ENCODE assay signal across 12 cellular contexts in the genomic region with DNA sequence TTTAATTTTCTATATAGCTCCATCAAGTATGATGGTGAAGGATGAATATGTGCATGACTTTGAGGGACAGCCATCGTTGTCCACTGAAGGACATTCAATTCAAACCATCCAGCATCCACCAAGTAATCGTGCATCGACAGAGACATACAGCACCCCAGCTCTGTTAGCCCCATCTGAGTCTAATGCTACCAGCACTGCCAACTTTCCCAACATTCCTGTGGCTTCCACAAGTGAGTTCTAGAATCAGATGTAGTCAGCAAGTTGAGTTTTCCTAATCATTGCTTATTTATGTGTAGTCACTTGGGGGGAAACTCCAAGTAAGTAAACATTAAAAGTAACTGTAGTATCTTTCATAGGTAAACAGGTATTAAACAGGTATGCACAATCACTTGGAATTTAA. TPM values are rescaled to one million over a fixed set of nuclear protein-coding genes. Genes with fewer than 3 reads are reported as not detected.
A peak's percentile ranks its signal among the peaks of the same experiment; 100 is the strongest.
DNase-seq lines count a peak whose midpoint lies in the region; ATAC-seq and TF ChIP-seq lines count a peak whose summit lies in the region.
"Had no signal": no experiment of that assay in that cellular context is flagged by ENCODE, and none has a peak within 500 bp of the region (broad histone marks: within the 10 kb centered on the region; RNA-seq: fewer than 3 reads in every experiment).

No MANE protein-coding gene starts in this region.

- H3K27me3 ChIP-seq in IMR-90 (ENCODE audit: control insufficient read depth, insufficient read depth, low read length): no peaks in the 10 kb centered on the region
- H3K27me3 ChIP-seq in brain microvascular endothelial cell (replicated peaks): no peaks in the 10 kb centered on the region
- H3K27me3 ChIP-seq: BLaER1 treated with 17β-estradiol and CSF1 and Interleukin-3, amounts not matched to agents 10 nM and 100 nM had no signal

- H3K4me1 ChIP-seq in IMR-90 (ENCODE audit: control insufficient read depth, insufficient read depth, low read length): peaks cover 2% of the 10 kb centered on the region; the same call in 1 of the 2 replicates

- H4K5ac ChIP-seq in IMR-90 (ENCODE audit: low read depth, low read length): no peak overlapping the region

- H4K8ac ChIP-seq in IMR-90 (ENCODE audit: low read depth in 2 of 2, low read length in 2 of 2): no peak overlapping the region

- in situ Hi-C loops in IMR-90 (cut with MboI; ENCODE audit: low sequenced_read_pairs) (no loop called here), brain microvascular endothelial cell (cut with HindIII; ENCODE audit: low pct_ligation_motif_present, low sequenced_read_pairs) (no loop called here)

- TF ChIP-seq CTCF in IMR-90 (conservative IDR thresholded peaks at IDR 0.05; ENCODE audit: low read depth, low read length): no peak
- TF ChIP-seq CTCF in brain microvascular endothelial cell (IDR thresholded peaks at IDR 0.05; ENCODE audit: low read depth, low read length, missing control alignments): no peak

- H2BK15ac ChIP-seq in IMR-90 (ENCODE audit: low read depth, low read length): no peak overlapping the region

- peak overlapping the region; percentile 50 for H2BK5ac ChIP-seq in IMR-90 (ENCODE audit: low read depth, low read length, poor library complexity, severe bottlenecking)

- peaks cover 10% of the 10 kb centered on the region for H3K36me3 ChIP-seq in IMR-90 (ENCODE audit: control insufficient read depth, insufficient read depth, low read length)
- peaks cover 18% of the 10 kb centered on the region for H3K36me3 ChIP-seq in brain microvascular endothelial cell (replicated peaks)

- H3K36me3 Mint-ChIP-seq in activated T-helper 1 cell treated with anti-CD3 and anti-CD28 coated beads, Interleukin-12 subunit alpha, Interleukin-12 subunit beta, Interleukin-2, Interleukin-4 antibody, amounts not matched to agents 30 ng/mL and 10 ng/mL and 1 ng/mL, durations not matched to agents 14 hours and 24 hours and 36 hours (ENCODE audit: low read depth): peaks cover 22% of the 10 kb centered on the region

- H2AK5ac ChIP-seq in IMR-90 (ENCODE audit: low read depth, low read length): no peak overlapping the region

- DNase-seq in AG20443 (ENCODE audit: low spot score): peak; percentile 39
- DNase-seq in IMR-90: peak; percentile 50
- peak; percentile 12 for DNase-seq in brain microvascular endothelial cell
- DNase-seq in renal cortical epithelial cell (ENCODE audit: low read depth): peak; percentile 41
- no peak for DNase-seq in NCI-H345 treated with DMSO at 0.1 percent for 48 hours (lab: John Stamatoyannopoulos, UW; ENCODE audit: unreplicated experiment)
- no peak for DNase-seq in activated T-helper 1 cell treated with anti-CD3 and anti-CD28 coated beads, Interleukin-12 subunit alpha, Interleukin-12 subunit beta, Interleukin-2, Interleukin-4 antibody, amounts not matched to agents 30 ng/mL and 10 ng/mL and 1 ng/mL, durations not matched to agents 14 hours and 24 hours and 36 hours (ENCODE audit: low spot score)
- DNase-seq in glomerular visceral epithelial cell (ENCODE audit: extremely low spot score): no peak
- DNase-seq: NCI-H1092, NCI-H345, NCI-H69, PC-3 had no signal

- H3K9me3 ChIP-seq in IMR-90 (ENCODE audit: control insufficient read depth, insufficient read depth, low read length): no peaks in the 10 kb centered on the region
- H3K9me3 ChIP-seq: BLaER1 treated with 17β-estradiol and CSF1 and Interleukin-3, amounts not matched to agents 10 nM and 100 nM had no signal

- H3K27ac Mint-ChIP-seq in activated T-helper 1 cell treated with anti-CD3 and anti-CD28 coated beads, Interleukin-12 subunit alpha, Interleukin-12 subunit beta, Interleukin-2, Interleukin-4 antibody, amounts not matched to agents 30 ng/mL and 10 ng/mL and 1 ng/mL, durations not matched to agents 14 hours and 24 hours and 36 hours: no peak overlapping the region

- WGBS in IMR-90 (ENCODE audit: extremely low coverage in 2 of 2, insufficient read length in 1 of 2), 2 experiments: no CpG with 5 or more reads among the region's 3 CpGs

- H3K4me3 Mint-ChIP-seq in activated T-helper 1 cell treated with anti-CD3 and anti-CD28 coated beads, Interleukin-12 subunit alpha, Interleukin-12 subunit beta, Interleukin-2, Interleukin-4 antibody, amounts not matched to agents 30 ng/mL and 10 ng/mL and 1 ng/mL, durations not matched to agents 14 hours and 24 hours and 36 hours: no peak overlapping the region

- no peak overlapping the region for H2BK120ac ChIP-seq in IMR-90 (ENCODE audit: low read depth, low read length)

- H3K14ac ChIP-seq in IMR-90 (replicated peaks; ENCODE audit: low read depth, low read length): 0 out of 2 replicates have a peak overlapping the region, but pooled peaks have one; percentile 14

- TF ChIP-seq POLR2A in IMR-90 (IDR thresholded peaks at IDR 0.05; ENCODE audit: low read depth, low read length): no peak

- peak; percentile 52; the same call in 1 of the 2 replicates for ATAC-seq in IMR-90 (ENCODE audit: low read depth)
- ATAC-seq: PC-3 had no signal

- H4K20me1 ChIP-seq in IMR-90 (ENCODE audit: insufficient read depth, low read length): peaks cover 10% of the 10 kb centered on the region; the same call in 1 of the 2 replicates

- intact Hi-C loops in IMR-90 (cut with micrococcal nuclease): loop anchor here (5.0 kb wide), 1 partner anchor 87 kb away; a partner anchor contains a TSS
- intact Hi-C loops in activated T-helper 1 cell treated with anti-CD3 and anti-CD28 coated beads, Interleukin-12 subunit alpha, Interleukin-12 subunit beta, Interleukin-2, Interleukin-4 antibody, amounts not matched to agents 30 ng/mL and 10 ng/mL and 1 ng/mL, durations not matched to agents 14 hours and 24 hours and 36 hours (cut with micrococcal nuclease): loop anchor here (5.0 kb wide), 1 partner anchor 143 kb away; a partner anchor contains a TSS

- no peaks in the 10 kb centered on the region for H3K27me3 Mint-ChIP-seq in activated T-helper 1 cell treated with anti-CD3 and anti-CD28 coated beads, Interleukin-12 subunit alpha, Interleukin-12 subunit beta, Interleukin-2, Interleukin-4 antibody, amounts not matched to agents 30 ng/mL and 10 ng/mL and 1 ng/mL, durations not matched to agents 14 hours and 24 hours and 36 hours (ENCODE audit: insufficient read depth)

- H3K9me3 Mint-ChIP-seq in activated T-helper 1 cell treated with anti-CD3 and anti-CD28 coated beads, Interleukin-12 subunit alpha, Interleukin-12 subunit beta, Interleukin-2, Interleukin-4 antibody, amounts not matched to agents 30 ng/mL and 10 ng/mL and 1 ng/mL, durations not matched to agents 14 hours and 24 hours and 36 hours: no peaks in the 10 kb centered on the region

- POLR2A ChIA-PET in IMR-90 (lab: Charles Lee; ENCODE audit: unreplicated experiment): interaction anchor here (0.8 kb wide), 1 partner anchor 26 kb away, joined by 3 read pairs; no protein-coding TSS in a partner anchor

- H3K27ac ChIP-seq in IMR-90 (ENCODE audit: insufficient read depth, low read length) (no peak overlapping the region), brain microvascular endothelial cell (no peak overlapping the region)
- H3K27ac ChIP-seq: BLaER1 treated with 17β-estradiol and CSF1 and Interleukin-3, amounts not matched to agents 10 nM and 100 nM had no signal

- no peak overlapping the region for H2AFZ ChIP-seq in IMR-90 (replicated peaks; ENCODE audit: low read length, poor library complexity)

- dilution Hi-C loops in IMR-90 (cut with HindIII; ENCODE audit: low sequenced_read_pairs, unreplicated experiment): no loop called here

- H2BK20ac ChIP-seq in IMR-90 (ENCODE audit: low read depth, low read length): no peak overlapping the region

- no peak overlapping the region for H3K56ac ChIP-seq in IMR-90 (ENCODE audit: extremely low read depth, insufficient read depth, low read length)

- BruUV-seq in IMR-90 (replicated peaks; lab: Mats Ljungman, UMichigan): no TSS peak

- 0 out of 2 replicates have a peak overlapping the region, but pooled peaks have one; percentile 34 for H3K4me2 ChIP-seq in IMR-90 (ENCODE audit: low read depth, low read length)

- CTCF ChIA-PET in IMR-90 (lab: Yijun Ruan, JAX): interaction anchor here (0.8 to 1.1 kb wide), 2 partner anchors 13 to 16 kb away, joined by 4 read pairs; no protein-coding TSS in a partner anchor

- no peak for TF ChIP-seq RAD21 in IMR-90 (IDR thresholded peaks at IDR 0.05; ENCODE audit: low read length)

- H4K91ac ChIP-seq in IMR-90 (ENCODE audit: insufficient read depth, low read depth, low read length): no peak overlapping the region

- H3K4me3 ChIP-seq in IMR-90 (ENCODE audit: insufficient read depth, low read depth, low read length) (no peak overlapping the region), brain microvascular endothelial cell (ENCODE audit: low read depth, low read length) (no peak overlapping the region)
- H3K4me3 ChIP-seq: BLaER1 treated with 17β-estradiol and CSF1 and Interleukin-3, amounts not matched to agents 10 nM and 100 nM had no signal

- no peak overlapping the region for H3K23ac ChIP-seq in IMR-90 (ENCODE audit: low read depth, low read length)

- H2AK9ac ChIP-seq in IMR-90 (replicated peaks; ENCODE audit: low read depth, low read length, poor library complexity): peak overlapping the region; percentile 52

- H3K4me1 Mint-ChIP-seq in activated T-helper 1 cell treated with anti-CD3 and anti-CD28 coated beads, Interleukin-12 subunit alpha, Interleukin-12 subunit beta, Interleukin-2, Interleukin-4 antibody, amounts not matched to agents 30 ng/mL and 10 ng/mL and 1 ng/mL, durations not matched to agents 14 hours and 24 hours and 36 hours (ENCODE audit: low read depth): peaks cover 39% of the 10 kb centered on the region

- no peak overlapping the region for H3K4ac ChIP-seq in IMR-90 (ENCODE audit: low read depth, low read length)

- no peak overlapping the region for H3K18ac ChIP-seq in IMR-90 (ENCODE audit: low read depth, low read length)

- H3K79me1 ChIP-seq in IMR-90 (ENCODE audit: low read depth in 1 of 2, low read length in 2 of 2): peaks cover 3 to 34% of the 10 kb centered on the region in 2 experiments; a peak in 3 of 4 replicates

- no peak overlapping the region for H3K9ac ChIP-seq in IMR-90 (ENCODE audit: low read depth, low read length)
- H3K9ac ChIP-seq: BLaER1 treated with 17β-estradiol and CSF1 and Interleukin-3, amounts not matched to agents 10 nM and 100 nM had no signal

- H3K9me1 ChIP-seq in IMR-90 (ENCODE audit: insufficient read depth, low read length): no peaks in the 10 kb centered on the region

TF ChIP-seq in IMR-90, 13 proteins besides CTCF, POLR2A, EP300 and RAD21 (continues in another document):
- TF ChIP-seq MAZ (IDR thresholded peaks at IDR 0.05; ENCODE audit: borderline replicate concordance, low read depth, low read length): no peak
- no peak for TF ChIP-seq RFX5 (IDR thresholded peaks at IDR 0.05; ENCODE audit: low read depth, low read length)

RNA-seq across cellular contexts. Expression of a gene that starts 24.8 kb away (rescaled TPM):
- total RNA-seq in IMR-90 (2012; rRNA removed): 145 and 194 TPM in 2 replicates
- polyA plus RNA-seq in IMR-90 (2012; rRNA removed): 54.3 and 57.6 TPM in 2 replicates
- 20.5 and 29.9 TPM in 2 replicates for polyA plus RNA-seq in IMR-90 (2012; cell fraction: cytosol; rRNA removed)
- 27.3 and 57.4 TPM in 2 replicates for polyA plus RNA-seq in IMR-90 (2012; cell fraction: nucleus; rRNA removed; ENCODE audit: low replicate concordance)
- total RNA-seq in renal cortical epithelial cell: 92.9 and 196 TPM in 2 replicates
- total RNA-seq in activated T-helper 1 cell treated with anti-CD3 and anti-CD28 coated beads, Interleukin-12 subunit alpha, Interleukin-12 subunit beta, Interleukin-2, Interleukin-4 antibody, amounts not matched to agents 30 ng/mL and 10 ng/mL and 1 ng/mL, durations not matched to agents 14 hours and 24 hours and 36 hours: 84.4 and 88.7 TPM in 2 replicates

Comparison
In these comparisons a context has a peak if more than half of its experiments do, and no peak if none do; other contexts are left out.
1. DNase-seq: peak in AG20443 (single experiment), IMR-90 (single experiment), brain microvascular endothelial cell (single experiment) and renal cortical epithelial cell (single experiment); none in NCI-H345 treated with DMSO at 0.1 percent for 48 hours (single experiment), activated T-helper 1 cell treated with anti-CD3 and anti-CD28 coated beads, Interleukin-12 subunit alpha, Interleukin-12 subunit beta, Interleukin-2, Interleukin-4 antibody, amounts not matched to agents 30 ng/mL and 10 ng/mL and 1 ng/mL, durations not matched to agents 14 hours and 24 hours and 36 hours (single experiment) and glomerular visceral epithelial cell (single experiment).